In genomic region chr5:107968998-107969397, GRCh38 we compare ENCODE assay signal across 1 cellular context.
TF ChIP-seq lines count a peak whose summit lies in the region.

No MANE protein-coding gene starts in this region.

TF ChIP-seq in Ishikawa, 13 proteins besides CTCF, POLR2A, EP300 and RAD21:
- TF ChIP-seq REST (IDR thresholded peaks at IDR 0.05; ENCODE audit: low read depth) (no peak), TCF12 (IDR thresholded peaks at IDR 0.05; ENCODE audit: low read depth) (0 out of 2 replicates have a peak, but pooled peaks have one; percentile 20), NFIC (IDR thresholded peaks at IDR 0.05) (0 out of 2 replicates have a peak, but pooled peaks have one; percentile 30), ZBTB7A (IDR thresholded peaks at IDR 0.05; ENCODE audit: low read depth) (no peak), EGR1 (IDR thresholded peaks at IDR 0.05) (no peak)
